Comparison of ENCODE assay signal across 1 cellular context in genomic region chr12:26937443-26937862, GRCh38.
TF ChIP-seq lines count a peak whose summit lies in the region.

No MANE protein-coding gene starts in this region.

TF ChIP-seq in GM23338, 12 proteins besides CTCF, POLR2A, EP300 and RAD21 (continued from another document):
- TF ChIP-seq REST (IDR thresholded peaks at IDR 0.05; ENCODE audit: unreplicated experiment) (no peak), ZNF331 (CRISPR knock-in tag; IDR thresholded peaks at IDR 0.05; ENCODE audit: low read depth) (no peak), ETS1 (IDR thresholded peaks at IDR 0.05) (no peak), POLR2AphosphoS5 (IDR thresholded peaks at IDR 0.05; ENCODE audit: low read depth) (no peak)
